8 cellular contexts compared by ENCODE assay signal in the genomic region with DNA sequence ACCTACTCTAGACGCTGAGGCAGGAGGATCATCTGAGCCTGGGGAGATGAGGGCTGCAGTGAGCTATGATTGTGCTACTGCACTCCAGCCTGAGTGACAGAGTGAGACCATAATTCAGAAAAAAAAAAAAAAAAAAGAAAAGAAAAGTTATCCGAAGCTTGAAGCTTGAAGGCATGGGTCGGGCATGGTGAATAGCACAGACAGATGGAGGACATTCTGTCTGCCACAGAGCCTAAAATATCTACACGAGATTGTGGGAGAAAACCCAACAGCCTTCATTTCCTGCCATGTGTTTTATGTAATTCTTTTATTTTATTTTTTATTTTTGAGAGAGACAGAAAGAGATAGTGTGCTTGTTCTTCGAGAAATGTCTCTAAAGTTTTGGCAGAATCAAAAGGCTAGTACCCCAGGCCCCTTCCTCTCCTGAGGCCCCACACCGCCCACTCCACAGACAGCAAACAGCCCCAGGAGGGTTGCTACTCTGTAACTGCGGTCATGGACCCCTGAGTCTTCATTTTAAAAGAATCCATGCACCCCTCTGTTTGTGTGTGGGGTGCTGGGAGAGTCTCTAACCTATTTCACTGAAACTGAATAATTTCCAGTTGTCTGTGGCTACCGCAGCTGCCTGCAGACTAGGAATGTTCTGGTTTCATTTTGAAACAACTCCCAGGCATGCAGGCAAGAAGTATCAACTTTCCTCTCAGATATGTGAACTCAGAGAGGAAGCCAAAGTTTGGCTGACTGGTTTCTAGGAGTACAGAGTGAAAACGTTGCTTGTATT. TPM values are rescaled to one million over a fixed set of nuclear protein-coding genes. Genes with fewer than 3 reads are reported as not detected.
DNase-seq lines count a peak whose midpoint lies in the region; ATAC-seq and TF ChIP-seq lines count a peak whose summit lies in the region.

No MANE protein-coding gene starts in this region.

- no peaks in the 10 kb centered on the region for H3K9me3 Mint-ChIP-seq in central memory CD8-positive, alpha-beta T cell
- peaks cover 4% of the 10 kb centered on the region for H3K9me3 Mint-ChIP-seq in mesothelial cell of epicardium
- no peaks in the 10 kb centered on the region for H3K9me3 Mint-ChIP-seq in activated T-cell treated with anti-CD3 and anti-CD28 coated beads, Interleukin-2, amount 50 U/mL, for 24 hours
- no peaks in the 10 kb centered on the region for H3K9me3 Mint-ChIP-seq in immature natural killer cell

- H3K27ac Mint-ChIP-seq in central memory CD8-positive, alpha-beta T cell (ENCODE audit: low read depth) = peak overlapping the region; percentile 38
- H3K27ac Mint-ChIP-seq in mesothelial cell of epicardium (peak overlapping the region; percentile 78), immature natural killer cell (peak overlapping the region in 1 of 6 donors; percentile 16)
- no peak overlapping the region for H3K27ac Mint-ChIP-seq in activated T-cell treated with anti-CD3 and anti-CD28 coated beads, Interleukin-2, amount 50 U/mL, for 24 hours

- H3K4me3 Mint-ChIP-seq in central memory CD8-positive, alpha-beta T cell = no peak overlapping the region
- H3K4me3 Mint-ChIP-seq in mesothelial cell of epicardium = no peak overlapping the region
- H3K4me3 Mint-ChIP-seq in activated T-cell treated with anti-CD3 and anti-CD28 coated beads, Interleukin-2, amount 50 U/mL, for 24 hours = no peak overlapping the region
- no peak overlapping the region for H3K4me3 Mint-ChIP-seq in immature natural killer cell

- peak; percentile 53 for ATAC-seq in HG03432 (IDR thresholded peaks at IDR 0.05; ENCODE audit: unreplicated experiment)
- ATAC-seq in central memory CD8-positive, alpha-beta T cell (replicated peaks; ENCODE audit: extremely low read depth, poor library complexity, severe bottlenecking) = peak; percentile 24

- no peaks in the 10 kb centered on the region for H3K27me3 Mint-ChIP-seq in central memory CD8-positive, alpha-beta T cell
- H3K27me3 Mint-ChIP-seq in mesothelial cell of epicardium (ENCODE audit: low read depth) (no peaks in the 10 kb centered on the region), immature natural killer cell (ENCODE audit: low read depth in 3 of 3) (peaks cover 4 to 10% (median 5%) of the 10 kb centered on the region in 3 donors)
- peaks cover 40% of the 10 kb centered on the region for H3K27me3 Mint-ChIP-seq in activated T-cell treated with anti-CD3 and anti-CD28 coated beads, Interleukin-2, amount 50 U/mL, for 24 hours

- peak; percentile 81 for DNase-seq in AG20443 (ENCODE audit: low spot score)
- no peak for DNase-seq in central memory CD8-positive, alpha-beta T cell (ENCODE audit: low spot score in 2 of 2)
- DNase-seq in mesothelial cell of epicardium (ENCODE audit: low spot score in 2 of 2, unreplicated experiment in 2 of 2) = no peak
- no peak for DNase-seq in activated T-cell treated with anti-CD3 and anti-CD28 coated beads, Interleukin-2, amount 50 U/mL, for 24 hours
- no peak for DNase-seq in DMS79 (lab: John Stamatoyannopoulos, UW)
- no peak for DNase-seq in NCI-H128 (lab: John Stamatoyannopoulos, UW; ENCODE audit: unreplicated experiment)
- no peak for DNase-seq in immature natural killer cell

- TF ChIP-seq CTCF in mesothelial cell of epicardium (IDR thresholded peaks at IDR 0.05; ENCODE audit: unreplicated experiment) = no peak

- peaks cover 3% of the 10 kb centered on the region for H3K36me3 Mint-ChIP-seq in central memory CD8-positive, alpha-beta T cell (ENCODE audit: insufficient read depth)
- H3K36me3 Mint-ChIP-seq in mesothelial cell of epicardium = no peaks in the 10 kb centered on the region
- H3K36me3 Mint-ChIP-seq in activated T-cell treated with anti-CD3 and anti-CD28 coated beads, Interleukin-2, amount 50 U/mL, for 24 hours (ENCODE audit: low read depth) = no peaks in the 10 kb centered on the region
- peaks cover 0 to 9% (median 0%) of the 10 kb centered on the region in 3 donors for H3K36me3 Mint-ChIP-seq in immature natural killer cell

- H3K4me1 Mint-ChIP-seq in central memory CD8-positive, alpha-beta T cell = peaks cover 44% of the 10 kb centered on the region
- peaks cover 28% of the 10 kb centered on the region for H3K4me1 Mint-ChIP-seq in mesothelial cell of epicardium
- peaks cover 23% of the 10 kb centered on the region for H3K4me1 Mint-ChIP-seq in activated T-cell treated with anti-CD3 and anti-CD28 coated beads, Interleukin-2, amount 50 U/mL, for 24 hours (ENCODE audit: low read depth)
- H3K4me1 Mint-ChIP-seq in immature natural killer cell = peaks cover 25 to 45% of the 10 kb centered on the region in 2 donors

RNA-seq across cellular contexts. Expression of a gene that starts 38.4 kb away (rescaled TPM):
- total RNA-seq in mesothelial cell of epicardium = 20.3 to 21.6 TPM (median 20.6 TPM) in 3 replicates
- polyA plus RNA-seq in immature natural killer cell = 10 to 100 TPM; 36.1 to 49.1 (median 45.8) TPM
